Comparison of ENCODE assay signal across 7 cellular contexts in genomic region chr22:37186228-37186996, GRCh38. TPM values are rescaled to one million over a fixed set of nuclear protein-coding genes. Genes with fewer than 3 reads are reported as not detected.
DNase-seq lines count a peak whose midpoint lies in the region; ATAC-seq and TF ChIP-seq lines count a peak whose summit lies in the region.

No MANE protein-coding gene starts in this region.

- H3K4me3 Mint-ChIP-seq in progenitor cell of endocrine pancreas (ENCODE audit: low read depth), result peak overlapping the region; percentile 4

- H2AK5ac ChIP-seq in neuronal stem cell (ENCODE audit: low read depth, low read length), result no peak overlapping the region

- no peak overlapping the region for H3K9ac ChIP-seq in neuronal stem cell (ENCODE audit: low read depth, low read length, poor library complexity)

- H2BK12ac ChIP-seq in neuronal stem cell (ENCODE audit: low read length), result no peak overlapping the region

- H3K4ac ChIP-seq in neuronal stem cell (ENCODE audit: low read length), result no peak overlapping the region

- H4K8ac ChIP-seq in neuronal stem cell (ENCODE audit: low read depth, low read length), result no peak overlapping the region

- H2AFZ ChIP-seq in neuronal stem cell (ENCODE audit: low read length), result no peak overlapping the region

- no peak overlapping the region for H3K14ac ChIP-seq in neuronal stem cell (ENCODE audit: low read length)

- H3K27me3 Mint-ChIP-seq in progenitor cell of endocrine pancreas, result peaks cover 2% of the 10 kb centered on the region

- no peak overlapping the region for H3K4me2 ChIP-seq in neuronal stem cell (ENCODE audit: insufficient read depth, low read length, poor library complexity, severe bottlenecking)

- no peak overlapping the region for H3K23ac ChIP-seq in neuronal stem cell (ENCODE audit: low read depth, low read length, poor library complexity)

- ATAC-seq in foreskin keratinocyte (no peak), HG03097 (IDR thresholded peaks at IDR 0.05; ENCODE audit: low FRiP score, unreplicated experiment) (no peak)

- H3K27ac ChIP-seq in KOPT-K1 (ENCODE audit: low read depth, low read length, poor library complexity, severe bottlenecking), result peak overlapping the region; percentile 49
- H3K27ac ChIP-seq in foreskin keratinocyte, result peak overlapping the region; percentile 92
- no peak overlapping the region for H3K27ac ChIP-seq in neuronal stem cell (replicated peaks; ENCODE audit: low read length)

- peaks cover 4% of the 10 kb centered on the region for H3K9me3 Mint-ChIP-seq in progenitor cell of endocrine pancreas (ENCODE audit: low read depth)

- no peak overlapping the region for H2BK120ac ChIP-seq in neuronal stem cell (ENCODE audit: low read depth, low read length)

- no peak overlapping the region for H3K18ac ChIP-seq in neuronal stem cell (ENCODE audit: low read length)

- DNase-seq in G401 (ENCODE audit: low spot score), result peak; percentile 47
- DNase-seq in activated T-cell treated with anti-CD3 and anti-CD28 coated beads, Interleukin-2, amount 50 U/mL, for 1 hour, result peak; percentile 54
- DNase-seq in foreskin keratinocyte, result peak in 1 of 2 donors; percentile 66
- DNase-seq in progenitor cell of endocrine pancreas (ENCODE audit: low spot score, unreplicated experiment), result no peak
- DNase-seq in neuronal stem cell (ENCODE audit: low spot score), result no peak

- H3K27me3 ChIP-seq in foreskin keratinocyte (no peaks in the 10 kb centered on the region), neuronal stem cell (ENCODE audit: control insufficient read depth in 3 of 3, insufficient read depth in 3 of 3, low read depth in 1 of 3, low read length in 3 of 3) (no peaks in the 10 kb centered on the region)

- no CpG with 5 or more reads among the region's 9 CpGs for WGBS in neuronal stem cell (ENCODE audit: extremely low coverage in 2 of 2, insufficient read length in 2 of 2, insufficient replicate concordance in 1 of 2), 2 donors

- H3K9me3 ChIP-seq in KOPT-K1 (ENCODE audit: insufficient read depth, low read length, poor library complexity, severe bottlenecking), result no peaks in the 10 kb centered on the region
- H3K9me3 ChIP-seq in neuronal stem cell (replicated peaks in 1 of 2; ENCODE audit: control insufficient read depth in 2 of 2, insufficient read depth in 1 of 2, low read depth in 1 of 2, low read length in 2 of 2), result peaks cover 0 to 8% of the 10 kb centered on the region in 2 donors

- in situ Hi-C loops in G401 (cut with HindIII; ENCODE audit: low sequenced_read_pairs), result no loop called here

- H3K4me3 ChIP-seq in neuronal stem cell (ENCODE audit: low read length in 2 of 2), result peak overlapping the region in 1 of 2 donors; percentile 89

- H3K4me1 ChIP-seq in foreskin keratinocyte (peaks cover 28% of the 10 kb centered on the region), neuronal stem cell (ENCODE audit: control insufficient read depth in 2 of 2, insufficient read depth in 1 of 2, low read depth in 1 of 2, low read length in 2 of 2) (peaks cover 10 to 25% of the 10 kb centered on the region in 2 donors)

- H2BK5ac ChIP-seq in neuronal stem cell (ENCODE audit: low read length), result no peak overlapping the region

- H3K36me3 ChIP-seq in KOPT-K1 (ENCODE audit: insufficient read depth, low read length) (no peaks in the 10 kb centered on the region), neuronal stem cell (replicated peaks in 1 of 2; ENCODE audit: control insufficient read depth in 2 of 2, insufficient read depth in 2 of 2, low read length in 2 of 2) (peaks cover 0 to 51% of the 10 kb centered on the region in 2 donors)

- no peaks in the 10 kb centered on the region for H3K79me1 ChIP-seq in neuronal stem cell (ENCODE audit: low read depth, low read length)

- H2BK15ac ChIP-seq in neuronal stem cell (ENCODE audit: low read length), result no peak overlapping the region

- peaks cover 3% of the 10 kb centered on the region for H3K36me3 Mint-ChIP-seq in progenitor cell of endocrine pancreas (ENCODE audit: insufficient read depth)

- no peak overlapping the region for H3K27ac Mint-ChIP-seq in progenitor cell of endocrine pancreas

- peaks cover 35% of the 10 kb centered on the region for H3K4me1 Mint-ChIP-seq in progenitor cell of endocrine pancreas (ENCODE audit: low read depth)

- H4K91ac ChIP-seq in neuronal stem cell (ENCODE audit: low read depth, low read length, poor library complexity), result no peak overlapping the region

- TF ChIP-seq CTCF in foreskin keratinocyte (conservative IDR thresholded peaks at IDR 0.05), result no peak
- TF ChIP-seq CTCF in progenitor cell of endocrine pancreas (IDR thresholded peaks at IDR 0.05; ENCODE audit: unreplicated experiment), result no peak

RNA-seq across cellular contexts. Expression of gene C1QTNF6, which starts 1.6 kb away (rescaled TPM):
- total RNA-seq in G401 (2014; rRNA removed; shearing (Covaris generic)), result 5.0 and 6.7 TPM in 2 replicates
- total RNA-seq in foreskin keratinocyte (11.3 and 12.6 TPM in 2 replicates), progenitor cell of endocrine pancreas (13.8 and 14.5 TPM in 2 replicates)
- polyA plus RNA-seq in foreskin keratinocyte, result 14.9 and 17.3 TPM in 2 replicates
- polyA plus RNA-seq in neuronal stem cell (2013, experiment 1 of 2), result 17.0 TPM
- 18.2 TPM for polyA plus RNA-seq in neuronal stem cell (2013, experiment 2 of 2)

RNA-seq across cellular contexts. Expression of gene SSTR3, which starts 25.9 kb away (rescaled TPM):
- not detected in 2 replicates for total RNA-seq in G401 (2014; rRNA removed; shearing (Covaris generic))
- total RNA-seq in foreskin keratinocyte, result not detected in 2 replicates
- polyA plus RNA-seq in foreskin keratinocyte, result not detected in 2 replicates
- 1.3 and 1.9 TPM in 2 replicates for total RNA-seq in progenitor cell of endocrine pancreas
- polyA plus RNA-seq in neuronal stem cell (2013, experiment 1 of 2), result 0.22 TPM
- 0.28 TPM for polyA plus RNA-seq in neuronal stem cell (2013, experiment 2 of 2)

RNA-seq across cellular contexts. Expression of gene IL2RB, which starts 36.7 kb away (rescaled TPM):
- not detected in 2 replicates for total RNA-seq in G401 (2014; rRNA removed; shearing (Covaris generic))
- total RNA-seq in foreskin keratinocyte (0.04 and 0.10 TPM in 2 replicates), progenitor cell of endocrine pancreas (not detected in 2 replicates)
- polyA plus RNA-seq in foreskin keratinocyte, result 0.06 and 0.10 TPM in 2 replicates
- 0.47 TPM for polyA plus RNA-seq in neuronal stem cell (2013, experiment 1 of 2)
- polyA plus RNA-seq in neuronal stem cell (2013, experiment 2 of 2), result 0.43 TPM

RNA-seq across cellular contexts. Expression of gene RAC2, which starts 57.7 kb away (rescaled TPM):
- total RNA-seq in G401 (2014; rRNA removed; shearing (Covaris generic)), result not detected in 2 replicates
- total RNA-seq in foreskin keratinocyte (75.9 and 77.0 TPM in 2 replicates), progenitor cell of endocrine pancreas (1.7 and 1.9 TPM in 2 replicates)
- 116 and 117 TPM in 2 replicates for polyA plus RNA-seq in foreskin keratinocyte
- 1.2 TPM for polyA plus RNA-seq in neuronal stem cell (2013, experiment 1 of 2)
- polyA plus RNA-seq in neuronal stem cell (2013, experiment 2 of 2), result 1.1 TPM

Comparison
In these comparisons a context has a peak if more than half of its experiments do, and no peak if none do; other contexts are left out.
1. DNase-seq: peak in G401 (single experiment) and activated T-cell treated with anti-CD3 and anti-CD28 coated beads, Interleukin-2, amount 50 U/mL, for 1 hour (single experiment); none in progenitor cell of endocrine pancreas (single experiment) and neuronal stem cell (single experiment).